23 cellular contexts compared by ENCODE assay signal in the genomic region with DNA sequence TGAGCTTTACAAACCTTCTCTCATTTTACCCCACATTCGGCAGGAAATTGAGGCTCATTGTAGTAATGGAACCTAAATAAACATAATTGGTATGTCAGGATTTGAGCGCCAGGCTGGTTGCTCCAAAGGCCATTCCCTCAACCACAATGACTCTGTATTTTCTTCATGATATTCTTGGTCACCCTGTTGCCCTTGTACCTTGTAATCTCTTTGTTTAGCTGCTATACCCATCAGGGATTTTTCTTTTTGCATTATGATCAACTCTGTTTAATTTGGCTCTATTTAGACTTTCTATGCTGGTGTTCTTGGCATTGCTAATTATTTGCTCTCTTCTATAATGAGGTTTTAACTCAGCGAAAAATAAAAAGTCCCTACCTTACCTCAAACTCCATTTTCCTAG. TPM values are rescaled to one million over a fixed set of nuclear protein-coding genes. Genes with fewer than 3 reads are reported as not detected.
"Had no signal": no experiment of that assay in that cellular context is flagged by ENCODE, and none has a peak within 500 bp of the region (broad histone marks: within the 10 kb centered on the region; RNA-seq: fewer than 3 reads in every experiment).

No MANE protein-coding gene starts in this region.

- H3K27me3 ChIP-seq: sigmoid colon had no signal

- H3K4me1 ChIP-seq: gastroesophageal sphincter, sigmoid colon had no signal

- H3K27ac ChIP-seq: gastroesophageal sphincter, left ventricle myocardium inferior, neutrophil, sigmoid colon had no signal

- H3K4me3 ChIP-seq: gastroesophageal sphincter, left ventricle myocardium inferior, lung, sigmoid colon had no signal

- H3K9me3 ChIP-seq: gastroesophageal sphincter, left ventricle myocardium inferior, neutrophil, sigmoid colon had no signal

- DNase-seq: effector memory CD4-positive, alpha-beta T cell; glutamatergic neuron; immature natural killer cell; kidney; left cardiac atrium; left ventricle myocardium inferior; mesenchymal stem cell; naive thymus-derived CD8-positive, alpha-beta T cell; sigmoid colon; small intestine; stimulated activated CD4-positive, alpha-beta T cell treated with anti-CD3 and anti-CD28 coated beads, Interleukin-12 subunit alpha, Interleukin-12 subunit beta, amount 100 ng/mL, for 4 hours; stimulated activated naive CD4-positive, alpha-beta T cell; trophoblast cell had no signal

- H3K36me3 Mint-ChIP-seq: immature natural killer cell; naive thymus-derived CD8-positive, alpha-beta T cell had no signal

- H3K9me3 Mint-ChIP-seq: immature natural killer cell; naive thymus-derived CD8-positive, alpha-beta T cell had no signal

- H3K36me3 ChIP-seq: gastroesophageal sphincter, left ventricle myocardium inferior, neutrophil, sigmoid colon had no signal

- H3K4me1 Mint-ChIP-seq: immature natural killer cell; naive thymus-derived CD8-positive, alpha-beta T cell had no signal

- H3K4me3 Mint-ChIP-seq: immature natural killer cell; naive thymus-derived CD8-positive, alpha-beta T cell had no signal

- ATAC-seq: esophagus mucosa; gastroesophageal sphincter; left cardiac atrium; naive thymus-derived CD8-positive, alpha-beta T cell had no signal

- H3K27ac Mint-ChIP-seq: immature natural killer cell; naive thymus-derived CD8-positive, alpha-beta T cell had no signal

- FAIRE-seq: endometrium, kidney, small intestine, urothelium cell line had no signal

RNA-seq across cellular contexts. Expression of gene DUOX2, which starts 29.8 kb away (rescaled TPM):
- total RNA-seq: fibroblast of villous mesenchyme; naive thymus-derived CD8-positive, alpha-beta T cell; osteoblast; pulmonary artery endothelial cell had no signal
- polyA plus RNA-seq: immature natural killer cell; naive thymus-derived CD8-positive, alpha-beta T cell; neural cell had no signal

RNA-seq across cellular contexts. Expression of gene DUOXA2, which starts 30.0 kb away (rescaled TPM):
- total RNA-seq: fibroblast of villous mesenchyme; kidney; left cardiac atrium; left ventricle myocardium inferior; naive thymus-derived CD8-positive, alpha-beta T cell; osteoblast; pulmonary artery endothelial cell had no signal
- polyA plus RNA-seq: immature natural killer cell; naive thymus-derived CD8-positive, alpha-beta T cell; neural cell had no signal

RNA-seq across cellular contexts. Expression of gene DUOXA1, which starts 45.5 kb away (rescaled TPM):
- total RNA-seq: fibroblast of villous mesenchyme, pulmonary artery endothelial cell had no signal
- polyA plus RNA-seq: immature natural killer cell, neural cell had no signal

RNA-seq across cellular contexts. Expression of gene DUOX1, which starts 45.6 kb away (rescaled TPM):
- total RNA-seq: fibroblast of villous mesenchyme; naive thymus-derived CD8-positive, alpha-beta T cell; pulmonary artery endothelial cell had no signal
- polyA plus RNA-seq: neural cell had no signal
